ENCODE assay signal across 1 cellular context in genomic region chr15:98174286-98174685, GRCh38.
TF ChIP-seq lines count a peak whose summit lies in the region.

No MANE protein-coding gene starts in this region.

TF ChIP-seq in GM23338, 12 proteins besides CTCF, POLR2A, EP300 and RAD21 (continued from another document):
- TF ChIP-seq, protein P1, sequence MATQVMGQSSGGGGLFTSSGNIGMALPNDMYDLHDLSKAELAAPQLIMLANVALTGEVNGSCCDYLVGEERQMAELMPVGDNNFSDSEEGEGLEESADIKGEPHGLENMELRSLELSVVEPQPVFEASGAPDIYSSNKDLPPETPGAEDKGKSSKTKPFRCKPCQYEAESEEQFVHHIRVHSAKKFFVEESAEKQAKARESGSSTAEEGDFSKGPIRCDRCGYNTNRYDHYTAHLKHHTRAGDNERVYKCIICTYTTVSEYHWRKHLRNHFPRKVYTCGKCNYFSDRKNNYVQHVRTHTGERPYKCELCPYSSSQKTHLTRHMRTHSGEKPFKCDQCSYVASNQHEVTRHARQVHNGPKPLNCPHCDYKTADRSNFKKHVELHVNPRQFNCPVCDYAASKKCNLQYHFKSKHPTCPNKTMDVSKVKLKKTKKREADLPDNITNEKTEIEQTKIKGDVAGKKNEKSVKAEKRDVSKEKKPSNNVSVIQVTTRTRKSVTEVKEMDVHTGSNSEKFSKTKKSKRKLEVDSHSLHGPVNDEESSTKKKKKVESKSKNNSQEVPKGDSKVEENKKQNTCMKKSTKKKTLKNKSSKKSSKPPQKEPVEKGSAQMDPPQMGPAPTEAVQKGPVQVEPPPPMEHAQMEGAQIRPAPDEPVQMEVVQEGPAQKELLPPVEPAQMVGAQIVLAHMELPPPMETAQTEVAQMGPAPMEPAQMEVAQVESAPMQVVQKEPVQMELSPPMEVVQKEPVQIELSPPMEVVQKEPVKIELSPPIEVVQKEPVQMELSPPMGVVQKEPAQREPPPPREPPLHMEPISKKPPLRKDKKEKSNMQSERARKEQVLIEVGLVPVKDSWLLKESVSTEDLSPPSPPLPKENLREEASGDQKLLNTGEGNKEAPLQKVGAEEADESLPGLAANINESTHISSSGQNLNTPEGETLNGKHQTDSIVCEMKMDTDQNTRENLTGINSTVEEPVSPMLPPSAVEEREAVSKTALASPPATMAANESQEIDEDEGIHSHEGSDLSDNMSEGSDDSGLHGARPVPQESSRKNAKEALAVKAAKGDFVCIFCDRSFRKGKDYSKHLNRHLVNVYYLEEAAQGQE (IDR thresholded peaks at IDR 0.05; ENCODE audit: unreplicated experiment): no peak
- no peak for TF ChIP-seq ZNF331 (CRISPR knock-in tag; IDR thresholded peaks at IDR 0.05; ENCODE audit: low read depth)
- no peak for TF ChIP-seq JUNB (IDR thresholded peaks at IDR 0.05; ENCODE audit: unreplicated experiment)
- TF ChIP-seq EZH2phosphoT487 (IDR thresholded peaks at IDR 0.05; ENCODE audit: unreplicated experiment): no peak
- TF ChIP-seq ETS1 (IDR thresholded peaks at IDR 0.05): no peak
- no peak for TF ChIP-seq ZNF114 (CRISPR knock-in tag; IDR thresholded peaks at IDR 0.05)
- TF ChIP-seq NANOG (IDR thresholded peaks at IDR 0.05; ENCODE audit: borderline replicate concordance): no peak
- TF ChIP-seq EZH2 (IDR thresholded peaks at IDR 0.05; ENCODE audit: low read depth, unreplicated experiment): no peak
TF ChIP-seq in GM23338: peak in this region for 0.
